12 cellular contexts compared by ENCODE assay signal in genomic region chr1:56816909-56817308, GRCh38. TPM values are rescaled to one million over a fixed set of nuclear protein-coding genes. Genes with fewer than 3 reads are reported as not detected.
DNase-seq lines count a peak whose midpoint lies in the region; ATAC-seq, FAIRE-seq and TF ChIP-seq lines count a peak whose summit lies in the region.
"Had no signal": no experiment of that assay in that cellular context is flagged by ENCODE, and none has a peak within 500 bp of the region (broad histone marks: within the 10 kb centered on the region; RNA-seq: fewer than 3 reads in every experiment).

No MANE protein-coding gene starts in this region.

- intact Hi-C loops in natural killer cell (cut with micrococcal nuclease): no loop called here

- H3K27ac Mint-ChIP-seq in natural killer cell: no peak overlapping the region
- H3K27ac Mint-ChIP-seq: CD4-positive, CD25-positive, alpha-beta regulatory T cell had no signal

- H3K36me3 ChIP-seq in MM.1S (replicated peaks; ENCODE audit: insufficient read depth, low read length): no peaks in the 10 kb centered on the region

- H3F3A ChIP-seq in MM.1S (ENCODE audit: insufficient read depth, low read length): no peaks in the 10 kb centered on the region

- no peak overlapping the region for H3K4me3 ChIP-seq in MM.1S (ENCODE audit: low read length)

- no peak overlapping the region for H3K4me2 ChIP-seq in MM.1S (ENCODE audit: low read depth, low read length)

- TF ChIP-seq CTCF in natural killer cell (IDR thresholded peaks at IDR 0.05) (no peak), MM.1S (IDR thresholded peaks at IDR 0.05; ENCODE audit: low read length) (no peak)

- no peaks in the 10 kb centered on the region for H3K9me3 ChIP-seq in MM.1S (replicated peaks; ENCODE audit: insufficient read depth, low read length)

- DNase-seq in GM18507 (ENCODE audit: extremely low spot score, insufficient read length, low read depth) (no peak), natural killer cell (no peak), MM.1S (no peak), NCI-H446 treated with DMSO at 0.1 percent for 48 hours (lab: John Stamatoyannopoulos, UW) (no peak)
- DNase-seq: activated CD8-positive, alpha-beta memory T cell treated with anti-CD3 and anti-CD28 coated beads, Interleukin-2, amount 50 U/mL, for 4 hours; anterior cingulate cortex had no signal

- H3K79me2 ChIP-seq in MM.1S (ENCODE audit: low read length): no peaks in the 10 kb centered on the region

- H2AFZ ChIP-seq in MM.1S (ENCODE audit: low read length): no peak overlapping the region

- no peaks in the 10 kb centered on the region for H3K4me1 Mint-ChIP-seq in natural killer cell
- H3K4me1 Mint-ChIP-seq: CD4-positive, CD25-positive, alpha-beta regulatory T cell had no signal

- H3K4me1 ChIP-seq in MM.1S (ENCODE audit: low read length): no peaks in the 10 kb centered on the region

- H3K9ac ChIP-seq in MM.1S (ENCODE audit: low read length): no peak overlapping the region

- no peaks in the 10 kb centered on the region for H3K9me2 ChIP-seq in MM.1S (replicated peaks; ENCODE audit: insufficient read depth, low read length)

- H3K27ac ChIP-seq in MM.1S (ENCODE audit: low read length): no peak overlapping the region

- no peaks in the 10 kb centered on the region for H3K27me3 ChIP-seq in MM.1S (replicated peaks; ENCODE audit: insufficient read depth, low read length)

- H3K9me3 Mint-ChIP-seq in natural killer cell: peaks cover 0 to 2% of the 10 kb centered on the region in 2 donors

- H4K20me1 ChIP-seq in MM.1S (ENCODE audit: insufficient read depth, low read length): no peaks in the 10 kb centered on the region

- H3K4me3 Mint-ChIP-seq in natural killer cell: no peak overlapping the region
- H3K4me3 Mint-ChIP-seq: CD4-positive, CD25-positive, alpha-beta regulatory T cell had no signal

- peak; percentile 82 for ATAC-seq in GM21529 (IDR thresholded peaks at IDR 0.05; ENCODE audit: unreplicated experiment)
- peak; percentile 63 for ATAC-seq in HG03354 (IDR thresholded peaks at IDR 0.05; ENCODE audit: poor library complexity, severe bottlenecking, unreplicated experiment)
- peak; percentile 15 for ATAC-seq in esophagus mucosa
- ATAC-seq in natural killer cell: no peak
- no peak for ATAC-seq in GM18498 (IDR thresholded peaks at IDR 0.05; ENCODE audit: unreplicated experiment)

- FAIRE-seq in GM18507 (lab: Jason Lieb, UNC): peak; percentile 55

- no peaks in the 10 kb centered on the region for H3K36me3 Mint-ChIP-seq in natural killer cell
- H3K36me3 Mint-ChIP-seq: CD4-positive, CD25-positive, alpha-beta regulatory T cell had no signal

- H3K27me3 Mint-ChIP-seq in natural killer cell (ENCODE audit: low read depth in 2 of 2): peaks cover 7 to 20% of the 10 kb centered on the region in 2 donors

RNA-seq across cellular contexts. Expression of gene FYB2, which starts 2.3 kb away (rescaled TPM):
- total RNA-seq in esophagus mucosa (0.36 TPM), natural killer cell (not detected)
- total RNA-seq: CD4-positive, CD25-positive, alpha-beta regulatory T cell; T-helper 2 cell treated with Interferon-gamma antibody and Interleukin-4, amounts not matched to agents 100 ng/mL and 5 ng/mL, for 36 hours had no signal

RNA-seq across cellular contexts. Expression of gene C8A, which starts 37.7 kb away (rescaled TPM):
- total RNA-seq in esophagus mucosa (not detected), natural killer cell (not detected)
- total RNA-seq: CD4-positive, CD25-positive, alpha-beta regulatory T cell; T-helper 2 cell treated with Interferon-gamma antibody and Interleukin-4, amounts not matched to agents 100 ng/mL and 5 ng/mL, for 36 hours had no signal

Comparison
In these comparisons a context has a peak if more than half of its experiments do, and no peak if none do; other contexts are left out.
1. ATAC-seq: peak in GM21529 (single experiment), HG03354 (single experiment) and esophagus mucosa (single experiment); none in natural killer cell (0 of 3) and GM18498 (single experiment).